ENCODE assay signal across 23 cellular contexts in the genomic region with DNA sequence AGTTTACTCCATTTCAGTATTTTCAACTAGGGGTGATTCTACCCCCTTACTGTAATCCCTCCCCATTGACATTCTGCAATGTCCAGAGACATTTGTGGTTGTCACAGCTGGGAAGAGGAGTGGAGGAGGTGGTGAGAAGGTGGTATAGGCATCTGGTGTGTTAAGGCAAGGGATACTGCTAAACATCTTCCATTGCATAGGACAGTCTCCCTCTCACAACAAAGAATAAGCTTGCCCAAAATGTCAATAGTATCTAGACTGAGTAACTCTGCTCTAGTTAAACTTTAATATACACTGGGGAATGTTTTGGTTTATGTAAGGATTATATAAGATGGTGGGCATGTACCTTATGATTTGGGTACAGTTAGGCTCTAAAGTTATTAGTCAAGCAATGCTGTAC.
DNase-seq lines count a peak whose midpoint lies in the region; ATAC-seq and TF ChIP-seq lines count a peak whose summit lies in the region.
"Had no signal": no experiment of that assay in that cellular context is flagged by ENCODE, and none has a peak within 500 bp of the region (broad histone marks: within the 10 kb centered on the region; RNA-seq: fewer than 3 reads in every experiment).

No MANE protein-coding gene starts in this region.

- no peak overlapping the region; the same call in 1 of the 2 replicates for H3K23ac ChIP-seq in IMR-90 (ENCODE audit: low read depth, low read length)

- no peak for TF ChIP-seq RAD21 in IMR-90 (IDR thresholded peaks at IDR 0.05; ENCODE audit: low read length)

- TF ChIP-seq POLR2A in IMR-90 (IDR thresholded peaks at IDR 0.05; ENCODE audit: low read depth, low read length): no peak

- H4K20me1 ChIP-seq in IMR-90 (ENCODE audit: insufficient read depth, low read length): no peaks in the 10 kb centered on the region
- H4K20me1 ChIP-seq: BLaER1 had no signal

- H2AK9ac ChIP-seq in IMR-90 (replicated peaks; ENCODE audit: low read depth, low read length, poor library complexity): no peak overlapping the region

- intact Hi-C loops in IMR-90 (cut with micrococcal nuclease): loop anchor here (5.0 kb wide), 1 partner anchor 467 kb away; no protein-coding TSS in a partner anchor

- CTCF ChIA-PET in HEK293 (lab: Yijun Ruan, JAX) (interaction anchor here (0.6 to 1.0 kb wide), 2 partner anchors 56 to 367 kb away, joined by 3 read pairs; no protein-coding TSS in a partner anchor), IMR-90 (lab: Yijun Ruan, JAX) (no interaction called here)

- peak overlapping the region; percentile 66 for H3K27ac Mint-ChIP-seq in nephron progenitor cell
- H3K27ac Mint-ChIP-seq: CD4-positive, alpha-beta memory T cell; CD8-positive, alpha-beta memory T cell had no signal

- no peaks in the 10 kb centered on the region for H3K27me3 Mint-ChIP-seq in nephron progenitor cell (ENCODE audit: low read depth, poor library complexity)
- H3K27me3 Mint-ChIP-seq: CD4-positive, alpha-beta memory T cell; CD4-positive, CD25-positive, alpha-beta regulatory T cell had no signal

- ATAC-seq in IMR-90 (ENCODE audit: low read depth): peak; percentile 34; the same call in 1 of the 2 replicates
- ATAC-seq: GM12878 had no signal

- no peaks in the 10 kb centered on the region for H3K9me3 Mint-ChIP-seq in nephron progenitor cell
- H3K9me3 Mint-ChIP-seq: CD14-positive monocyte had no signal

- peak overlapping the region; percentile 46; the same call in 1 of the 2 replicates for H2BK20ac ChIP-seq in IMR-90 (ENCODE audit: low read depth, low read length)

- H4K5ac ChIP-seq in IMR-90 (ENCODE audit: low read depth, low read length): peak overlapping the region; percentile 68; the same call in 1 of the 2 replicates

- no peak overlapping the region for H3K4me3 ChIP-seq in HEK293 (ENCODE audit: low read depth, low read length)
- no peak overlapping the region for H3K4me3 ChIP-seq in IMR-90 (ENCODE audit: insufficient read depth, low read depth, low read length)
- H3K4me3 ChIP-seq: BLaER1, GM12878 had no signal

- H3K4me1 ChIP-seq in HEK293 (ENCODE audit: control insufficient read depth, insufficient read depth, low read length) (peaks cover 6% of the 10 kb centered on the region), IMR-90 (ENCODE audit: control insufficient read depth, insufficient read depth, low read length) (peaks cover 2% of the 10 kb centered on the region; the same call in 1 of the 2 replicates)
- H3K4me1 ChIP-seq: BE2C, BLaER1 had no signal

- H3K27me3 ChIP-seq in IMR-90 (ENCODE audit: control insufficient read depth, insufficient read depth, low read length): no peaks in the 10 kb centered on the region
- H3K27me3 ChIP-seq: BE2C, BLaER1 had no signal

- no peak overlapping the region for H3K9ac ChIP-seq in IMR-90 (ENCODE audit: low read depth, low read length)
- H3K9ac ChIP-seq: BLaER1 had no signal

- no peak for DNase-seq in IMR-90
- no peak for DNase-seq in nephron progenitor cell
- DNase-seq in activated effector memory CD4-positive, alpha-beta T cell treated with Interleukin-2 at 50 U/mL for 16 hours: no peak
- DNase-seq in activated CD8-positive, alpha-beta memory T cell treated with anti-CD3 and anti-CD28 coated beads, Interleukin-2, amount 50 U/mL, for 48 hours: no peak
- DNase-seq: 8988T; ACHN; BE2C; C1 segment of cervical spinal cord; CD4-positive, alpha-beta memory T cell; CD4-positive, CD25-positive, alpha-beta regulatory T cell; CD8-positive, alpha-beta memory T cell; COR-L47; DMS 273 treated with DMSO at 0.1 percent for 48 hours; DMS153; DMS53; DMS79; DND-41; EL; GDM1 had no signal

- no peak overlapping the region for H3K4me3 Mint-ChIP-seq in nephron progenitor cell
- H3K4me3 Mint-ChIP-seq: CD14-positive monocyte; CD4-positive, alpha-beta memory T cell; CD4-positive, CD25-positive, alpha-beta regulatory T cell; CD8-positive, alpha-beta memory T cell had no signal

- peak overlapping the region; percentile 81; the same call in 1 of the 2 replicates for H3K18ac ChIP-seq in IMR-90 (ENCODE audit: low read depth, low read length)

- H4K91ac ChIP-seq in IMR-90 (ENCODE audit: insufficient read depth, low read depth, low read length): no peak overlapping the region

- H3K9me3 ChIP-seq in HEK293 (ENCODE audit: control insufficient read depth, insufficient read depth, low read depth, low read length) (no peaks in the 10 kb centered on the region), IMR-90 (ENCODE audit: control insufficient read depth, insufficient read depth, low read length) (no peaks in the 10 kb centered on the region)
- H3K9me3 ChIP-seq: BE2C, BLaER1 had no signal

- POLR2A ChIA-PET in HEK293 (lab: Yijun Ruan, JAX): interaction anchor here (1.5 kb wide), 1 partner anchor 10 kb away, joined by 6 read pairs; no protein-coding TSS in a partner anchor
- POLR2A ChIA-PET in IMR-90 (lab: Charles Lee; ENCODE audit: unreplicated experiment): no interaction called here

- no peaks in the 10 kb centered on the region for H3K36me3 Mint-ChIP-seq in nephron progenitor cell (ENCODE audit: low read depth)
- H3K36me3 Mint-ChIP-seq: CD14-positive monocyte; CD4-positive, alpha-beta memory T cell; CD4-positive, CD25-positive, alpha-beta regulatory T cell; CD8-positive, alpha-beta memory T cell had no signal

- peak overlapping the region; percentile 50; the same call in 1 of the 2 replicates for H2BK120ac ChIP-seq in IMR-90 (ENCODE audit: low read depth, low read length)

- dilution Hi-C loops in IMR-90 (cut with HindIII; ENCODE audit: low sequenced_read_pairs, unreplicated experiment): no loop called here

- 0 out of 2 replicates have a peak overlapping the region, but pooled peaks have one; percentile 45 for H3K4ac ChIP-seq in IMR-90 (ENCODE audit: low read depth, low read length)

- no peaks in the 10 kb centered on the region for H3K79me1 ChIP-seq in IMR-90 (ENCODE audit: low read depth in 1 of 2, low read length in 2 of 2)

- peak overlapping the region; percentile 74; the same call in 1 of the 2 replicates for H2AK5ac ChIP-seq in IMR-90 (ENCODE audit: low read depth, low read length)

- peak overlapping the region in 1 of 2 experiments; percentile 19; a peak in 1 of 4 replicates for H4K8ac ChIP-seq in IMR-90 (ENCODE audit: low read depth in 2 of 2, low read length in 2 of 2)

- no peak overlapping the region for H2AFZ ChIP-seq in IMR-90 (replicated peaks; ENCODE audit: low read length, poor library complexity)

- BruUV-seq in IMR-90 (replicated peaks; lab: Mats Ljungman, UMichigan): no TSS peak

- H3K4me1 Mint-ChIP-seq in nephron progenitor cell: peaks cover 47% of the 10 kb centered on the region
- H3K4me1 Mint-ChIP-seq: CD14-positive monocyte; CD4-positive, alpha-beta memory T cell; CD4-positive, CD25-positive, alpha-beta regulatory T cell; CD8-positive, alpha-beta memory T cell had no signal

- in situ Hi-C loops in IMR-90 (cut with MboI; ENCODE audit: low sequenced_read_pairs): loop anchor here (25.0 kb wide), 2 partner anchors 768 to 1718 kb away; no protein-coding TSS in a partner anchor

- H2BK5ac ChIP-seq in IMR-90 (ENCODE audit: low read depth, low read length, poor library complexity, severe bottlenecking): peak overlapping the region; percentile 23

- H3K27ac ChIP-seq in HEK293 (ENCODE audit: extremely low read depth, low read depth, low read length): no peak overlapping the region
- H3K27ac ChIP-seq in IMR-90 (ENCODE audit: insufficient read depth, low read length): no peak overlapping the region
- H3K27ac ChIP-seq: BLaER1 had no signal

- no peaks in the 10 kb centered on the region for H3K9me1 ChIP-seq in IMR-90 (ENCODE audit: insufficient read depth, low read length)

- H3K36me3 ChIP-seq in HEK293 (ENCODE audit: control insufficient read depth in 2 of 2, insufficient read depth in 1 of 2, low read length in 2 of 2): no peaks in the 10 kb centered on the region
- no peaks in the 10 kb centered on the region for H3K36me3 ChIP-seq in IMR-90 (ENCODE audit: control insufficient read depth, insufficient read depth, low read length)
- H3K36me3 ChIP-seq: BE2C, BLaER1 had no signal

- 0 out of 2 replicates have a peak overlapping the region, but pooled peaks have one; percentile 65 for H3K14ac ChIP-seq in IMR-90 (replicated peaks; ENCODE audit: low read depth, low read length)

- no peak overlapping the region for H3K56ac ChIP-seq in IMR-90 (ENCODE audit: extremely low read depth, insufficient read depth, low read length)

- TF ChIP-seq CTCF in HEK293 (tag by site-specific recombination; IDR thresholded peaks at IDR 0.05) (no peak), IMR-90 (conservative IDR thresholded peaks at IDR 0.05; ENCODE audit: low read depth, low read length) (no peak), nephron progenitor cell (IDR thresholded peaks at IDR 0.05) (no peak)

- H2BK15ac ChIP-seq in IMR-90 (ENCODE audit: low read depth, low read length): peak overlapping the region; percentile 54; the same call in 1 of the 3 replicates

- H3K4me2 ChIP-seq in IMR-90 (ENCODE audit: low read depth, low read length): peak overlapping the region; percentile 10; the same call in 1 of the 2 replicates
- H3K4me2 ChIP-seq: BLaER1 had no signal

TF ChIP-seq in IMR-90, 13 proteins besides CTCF, POLR2A, EP300 and RAD21 (continues in another document):
- TF ChIP-seq SMC3 (IDR thresholded peaks at IDR 0.05; ENCODE audit: low read depth, low read length) (no peak), MAFK (IDR thresholded peaks at IDR 0.05; ENCODE audit: low read depth, low read length) (no peak), CEBPB (IDR thresholded peaks at IDR 0.05; ENCODE audit: low read depth, low read length) (no peak), RFX5 (IDR thresholded peaks at IDR 0.05; ENCODE audit: low read depth, low read length) (no peak), MAZ (IDR thresholded peaks at IDR 0.05; ENCODE audit: borderline replicate concordance, low read depth, low read length) (no peak), NFE2L2 (IDR thresholded peaks at IDR 0.05; ENCODE audit: low read depth, low read length) (no peak)
- TF ChIP-seq, protein P1, sequence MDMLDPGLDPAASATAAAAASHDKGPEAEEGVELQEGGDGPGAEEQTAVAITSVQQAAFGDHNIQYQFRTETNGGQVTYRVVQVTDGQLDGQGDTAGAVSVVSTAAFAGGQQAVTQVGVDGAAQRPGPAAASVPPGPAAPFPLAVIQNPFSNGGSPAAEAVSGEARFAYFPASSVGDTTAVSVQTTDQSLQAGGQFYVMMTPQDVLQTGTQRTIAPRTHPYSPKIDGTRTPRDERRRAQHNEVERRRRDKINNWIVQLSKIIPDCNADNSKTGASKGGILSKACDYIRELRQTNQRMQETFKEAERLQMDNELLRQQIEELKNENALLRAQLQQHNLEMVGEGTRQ (IDR thresholded peaks at IDR 0.05; ENCODE audit: low read depth, low read length): no peak
- TF ChIP-seq, protein P2, sequence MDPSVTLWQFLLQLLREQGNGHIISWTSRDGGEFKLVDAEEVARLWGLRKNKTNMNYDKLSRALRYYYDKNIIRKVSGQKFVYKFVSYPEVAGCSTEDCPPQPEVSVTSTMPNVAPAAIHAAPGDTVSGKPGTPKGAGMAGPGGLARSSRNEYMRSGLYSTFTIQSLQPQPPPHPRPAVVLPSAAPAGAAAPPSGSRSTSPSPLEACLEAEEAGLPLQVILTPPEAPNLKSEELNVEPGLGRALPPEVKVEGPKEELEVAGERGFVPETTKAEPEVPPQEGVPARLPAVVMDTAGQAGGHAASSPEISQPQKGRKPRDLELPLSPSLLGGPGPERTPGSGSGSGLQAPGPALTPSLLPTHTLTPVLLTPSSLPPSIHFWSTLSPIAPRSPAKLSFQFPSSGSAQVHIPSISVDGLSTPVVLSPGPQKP (IDR thresholded peaks at IDR 0.05; ENCODE audit: borderline replicate concordance, low read depth, low read length): no peak
